Comparison of ENCODE assay signal across 33 cellular contexts in genomic region chr7:79749851-79750250, GRCh38.
"Had no signal": no experiment of that assay in that cellular context is flagged by ENCODE, and none has a peak within 500 bp of the region (broad histone marks: within the 10 kb centered on the region; RNA-seq: fewer than 3 reads in every experiment).

No MANE protein-coding gene starts in this region.

- ATAC-seq: activated CD4-positive, alpha-beta T cell treated with anti-CD3 and anti-CD28 coated beads for 36 hours; activated CD4-positive, CD25-positive, alpha-beta regulatory T cell treated with anti-CD3 and anti-CD28 coated beads, Interleukin-2, amount 50 U/mL, for 24 hours; activated naive CD4-positive, alpha-beta T cell treated with anti-CD3 and anti-CD28 coated beads, Interleukin-2, amount 50 U/mL, for 72 hours; activated T-cell treated with anti-CD3 and anti-CD28 coated beads, Interleukin-2, amount 50 U/mL, for 4 hours; WTC11 had no signal

- H3K4me1 Mint-ChIP-seq: activated CD4-positive, alpha-beta T cell treated with anti-CD3 and anti-CD28 coated beads for 36 hours; activated CD4-positive, alpha-beta T cell treated with anti-CD3 and anti-CD28 coated beads, Interleukin-2, amount 10 ng/mL, durations not matched to agents 7 days and 5 days; brain; WTC11 had no signal

- H3K27ac Mint-ChIP-seq: activated CD4-positive, alpha-beta T cell treated with anti-CD3 and anti-CD28 coated beads for 36 hours; activated CD4-positive, alpha-beta T cell treated with anti-CD3 and anti-CD28 coated beads, Interleukin-2, amount 10 ng/mL, durations not matched to agents 7 days and 5 days; activated naive CD4-positive, alpha-beta T cell treated with anti-CD3 and anti-CD28 coated beads for 36 hours; activated naive CD4-positive, alpha-beta T cell treated with anti-CD3 and anti-CD28 coated beads, Interleukin-2, amount 50 U/mL, for 72 hours; activated T-helper 1 cell treated with anti-CD3 and anti-CD28 coated beads, Interleukin-12 subunit alpha, Interleukin-12 subunit beta, Interleukin-2, Interleukin-4 antibody, amounts not matched to agents 30 ng/mL and 10 ng/mL and 1 ng/mL, durations not matched to agents 14 hours and 24 hours and 36 hours; brain; WTC11 had no signal

- H3K4me1 ChIP-seq: adrenal gland had no signal

- H3K4me3 ChIP-seq: adrenal gland had no signal

- DNase-seq: activated CD4-positive, alpha-beta T cell treated with anti-CD3 and anti-CD28 coated beads for 36 hours; activated CD4-positive, alpha-beta T cell treated with anti-CD3 and anti-CD28 coated beads, Interleukin-2, amount 10 ng/mL, durations not matched to agents 7 days and 5 days; activated CD4-positive, alpha-beta T cell treated with anti-CD3 and anti-CD28 coated beads, Interleukin-2, amount 50 U/mL, for 48 hours; activated CD8-positive, alpha-beta memory T cell treated with anti-CD3 and anti-CD28 coated beads, Interleukin-2, amount 50 U/mL, for 4 hours; activated gamma-delta T cell treated with Interleukin-2 at 50 U/mL for 16 hours; activated naive CD4-positive, alpha-beta T cell treated with anti-CD3 and anti-CD28 coated beads for 36 hours; activated T-cell treated with anti-CD3 and anti-CD28 coated beads for 4 hours; activated T-cell treated with anti-CD3 and anti-CD28 coated beads, Interleukin-2, amount 50 U/mL, for 4 hours; adrenal gland; anterior cingulate cortex; central memory CD4-positive, alpha-beta T cell; Kasumi-1; KG1; NCI-H1092 treated with DMSO at 0.1 percent for 48 hours; NCI-H1417; NCI-H146; NCI-H187 treated with DMSO at 0.1 percent for 48 hours; NCI-H2081; NCI-H226; NCI-H446 treated with DMSO at 0.1 percent for 48 hours; NCI-H524; NCI-H69; NCI-H82; Right ventricle myocardium superior; SW 1271; T-helper 1 cell; T-helper 2 cell; T-helper 9 cell had no signal

- H3K27ac ChIP-seq: adrenal gland had no signal

- H3K9me3 Mint-ChIP-seq: activated naive CD4-positive, alpha-beta T cell treated with anti-CD3 and anti-CD28 coated beads for 36 hours; activated T-helper 1 cell treated with anti-CD3 and anti-CD28 coated beads, Interleukin-12 subunit alpha, Interleukin-12 subunit beta, Interleukin-2, Interleukin-4 antibody, amounts not matched to agents 30 ng/mL and 10 ng/mL and 1 ng/mL, durations not matched to agents 14 hours and 24 hours and 36 hours had no signal

- H3K36me3 Mint-ChIP-seq: activated naive CD4-positive, alpha-beta T cell treated with anti-CD3 and anti-CD28 coated beads, Interleukin-2, amount 50 U/mL, for 72 hours; brain; WTC11 had no signal

- H3K27me3 Mint-ChIP-seq: activated CD4-positive, alpha-beta T cell treated with anti-CD3 and anti-CD28 coated beads for 36 hours; activated CD4-positive, alpha-beta T cell treated with anti-CD3 and anti-CD28 coated beads, Interleukin-2, amount 10 ng/mL, durations not matched to agents 7 days and 5 days; brain had no signal

- H3K27me3 ChIP-seq: adrenal gland had no signal

- H3K4me3 Mint-ChIP-seq: activated CD4-positive, alpha-beta T cell treated with anti-CD3 and anti-CD28 coated beads for 36 hours; activated CD4-positive, alpha-beta T cell treated with anti-CD3 and anti-CD28 coated beads, Interleukin-2, amount 10 ng/mL, durations not matched to agents 7 days and 5 days; activated naive CD4-positive, alpha-beta T cell treated with anti-CD3 and anti-CD28 coated beads for 36 hours; activated T-cell treated with anti-CD3 and anti-CD28 coated beads, Interleukin-2, amount 50 U/mL, for 4 hours; activated T-helper 1 cell treated with anti-CD3 and anti-CD28 coated beads, Interleukin-12 subunit alpha, Interleukin-12 subunit beta, Interleukin-2, Interleukin-4 antibody, amounts not matched to agents 30 ng/mL and 10 ng/mL and 1 ng/mL, durations not matched to agents 14 hours and 24 hours and 36 hours; brain; WTC11 had no signal

- H3K36me3 ChIP-seq: adrenal gland had no signal
